ENCODE assay signal across 14 cellular contexts in the genomic region with DNA sequence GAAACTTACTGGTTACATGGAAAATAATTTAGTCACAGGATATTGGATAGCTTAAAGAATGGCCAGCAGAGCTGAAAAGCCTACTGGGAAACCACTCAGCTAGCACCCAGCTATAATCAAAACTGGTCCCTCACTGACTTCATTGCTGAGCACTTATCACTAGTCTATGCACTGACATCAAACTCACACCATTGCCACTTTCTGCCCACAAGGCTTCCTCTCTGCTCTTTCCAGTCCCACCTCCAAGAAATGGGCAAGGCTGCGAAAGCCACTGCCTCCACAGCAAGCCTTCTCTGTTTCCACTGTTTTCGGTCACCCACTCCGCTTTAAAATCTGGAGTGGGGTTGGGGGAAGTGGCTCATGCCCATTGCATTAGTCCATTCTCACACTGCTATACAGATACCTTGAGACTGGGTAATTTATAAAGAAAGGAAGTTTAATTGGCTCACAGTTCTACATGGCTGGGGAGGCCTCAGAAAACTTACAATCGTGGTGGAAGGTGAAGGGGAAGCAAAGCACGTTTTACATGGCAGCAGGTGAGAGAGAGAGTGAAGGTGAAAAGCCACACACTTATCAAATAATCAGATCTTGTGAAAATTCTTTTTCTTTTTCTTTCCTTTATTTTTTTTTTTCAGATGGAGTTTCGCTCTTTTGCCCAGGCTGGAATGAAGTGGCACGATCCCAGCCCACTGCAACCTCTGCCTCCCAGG.
DNase-seq lines count a peak whose midpoint lies in the region; ATAC-seq and TF ChIP-seq lines count a peak whose summit lies in the region.
"Had no signal": no experiment of that assay in that cellular context is flagged by ENCODE, and none has a peak within 500 bp of the region (broad histone marks: within the 10 kb centered on the region; RNA-seq: fewer than 3 reads in every experiment).

No MANE protein-coding gene starts in this region.

- ATAC-seq in natural killer cell treated with Interleukin-12 subunit alpha and Interleukin-12 subunit beta and Interleukin-15 and Interleukin-18, amount 100 ng/mL, for 72 hours, result peak; percentile 99
- peak; percentile 73 for ATAC-seq in stimulated activated naive CD8-positive, alpha-beta T cell treated with anti-CD3 and anti-CD28 coated beads, Interleukin-15, Interleukin-2, amounts not matched to agents 100 U/mL and 50 U/mL, for 24 hours

- no peak overlapping the region for H3K27ac Mint-ChIP-seq in activated naive CD8-positive, alpha-beta T cell treated with anti-CD3 and anti-CD28 coated beads for 36 hours
- H3K27ac Mint-ChIP-seq in natural killer cell treated with Interleukin-12 subunit alpha and Interleukin-12 subunit beta and Interleukin-15 and Interleukin-18, amount 100 ng/mL, for 72 hours, result peak overlapping the region; percentile 59 to 70
- H3K27ac Mint-ChIP-seq: H9 had no signal

- no peaks in the 10 kb centered on the region for H3K36me3 ChIP-seq in esophagus muscularis mucosa
- H3K36me3 ChIP-seq: BLaER1 treated with 17β-estradiol and CSF1 and Interleukin-3, amounts not matched to agents 10 nM and 100 nM; MG63 had no signal

- no peak for TF ChIP-seq EP300 in esophagus muscularis mucosa (IDR thresholded peaks at IDR 0.05)

- no peak overlapping the region for H3K4me3 ChIP-seq in esophagus muscularis mucosa
- H3K4me3 ChIP-seq: BLaER1 treated with 17β-estradiol and CSF1 and Interleukin-3, amounts not matched to agents 10 nM and 100 nM; MG63 had no signal

- H3K9me3 ChIP-seq in esophagus muscularis mucosa, result peaks cover 0 to 7% (median 0%) of the 10 kb centered on the region in 4 donors
- H3K9me3 ChIP-seq: MG63 had no signal

- no peaks in the 10 kb centered on the region for H3K27me3 Mint-ChIP-seq in activated naive CD8-positive, alpha-beta T cell treated with anti-CD3 and anti-CD28 coated beads for 36 hours
- no peaks in the 10 kb centered on the region for H3K27me3 Mint-ChIP-seq in natural killer cell treated with Interleukin-12 subunit alpha and Interleukin-12 subunit beta and Interleukin-15 and Interleukin-18, amount 100 ng/mL, for 72 hours

- H3K4me1 ChIP-seq in esophagus muscularis mucosa, result no peaks in the 10 kb centered on the region
- H3K4me1 ChIP-seq: BLaER1 treated with 17β-estradiol and CSF1 and Interleukin-3, amounts not matched to agents 10 nM and 100 nM had no signal

- intact Hi-C loops in esophagus muscularis mucosa (cut with DNase I), result no loop called here

- H3K4me3 Mint-ChIP-seq in activated naive CD8-positive, alpha-beta T cell treated with anti-CD3 and anti-CD28 coated beads for 36 hours, result no peak overlapping the region
- peak overlapping the region; percentile 74 for H3K4me3 Mint-ChIP-seq in natural killer cell treated with Interleukin-12 subunit alpha and Interleukin-12 subunit beta and Interleukin-15 and Interleukin-18, amount 100 ng/mL, for 72 hours
- H3K4me3 Mint-ChIP-seq: H9 had no signal

- TF ChIP-seq CTCF in esophagus muscularis mucosa (IDR thresholded peaks at IDR 0.05), result no peak

- WGBS in esophagus muscularis mucosa, result 93% methylated on average over 7 of the region's 7 CpGs

- H3K27me3 ChIP-seq in esophagus muscularis mucosa, result no peaks in the 10 kb centered on the region
- H3K27me3 ChIP-seq: BLaER1 treated with 17β-estradiol and CSF1 and Interleukin-3, amounts not matched to agents 10 nM and 100 nM had no signal

- peaks cover 10% of the 10 kb centered on the region for H3K9me3 Mint-ChIP-seq in activated naive CD8-positive, alpha-beta T cell treated with anti-CD3 and anti-CD28 coated beads for 36 hours
- H3K9me3 Mint-ChIP-seq in natural killer cell treated with Interleukin-12 subunit alpha and Interleukin-12 subunit beta and Interleukin-15 and Interleukin-18, amount 100 ng/mL, for 72 hours, result peaks cover 8% of the 10 kb centered on the region

- DNase-seq in activated CD8-positive, alpha-beta memory T cell treated with anti-CD3 and anti-CD28 coated beads for 4 hours (ENCODE audit: low read depth in 2 of 2), result peak; percentile 3 to 9
- no peak for DNase-seq in activated CD8-positive, alpha-beta memory T cell treated with anti-CD3 and anti-CD28 coated beads for 24 hours
- peak; percentile 2 for DNase-seq in activated naive CD8-positive, alpha-beta T cell treated with anti-CD3 and anti-CD28 coated beads for 36 hours
- DNase-seq in natural killer cell treated with Interleukin-12 subunit alpha and Interleukin-12 subunit beta and Interleukin-15 and Interleukin-18, amount 100 ng/mL, for 72 hours (ENCODE audit: low spot score), result peak; percentile 85
- DNase-seq in stimulated activated naive CD8-positive, alpha-beta T cell treated with anti-CD3 and anti-CD28 coated beads, Interleukin-15, Interleukin-2, amounts not matched to agents 100 U/mL and 50 U/mL, for 24 hours, result peak; percentile 14
- DNase-seq in T1000 (lab: John Stamatoyannopoulos, UW) (no peak), islet precursor cell (no peak), esophagus muscularis mucosa (ENCODE audit: extremely low spot score) (no peak)
- DNase-seq: DMS153, H9, MG63, NCI-H1092 treated with DMSO at 0.1 percent for 48 hours, NCI-H187 had no signal

- H3K36me3 Mint-ChIP-seq in activated naive CD8-positive, alpha-beta T cell treated with anti-CD3 and anti-CD28 coated beads for 36 hours, result peaks cover 1% of the 10 kb centered on the region
- peaks cover 44% of the 10 kb centered on the region for H3K36me3 Mint-ChIP-seq in natural killer cell treated with Interleukin-12 subunit alpha and Interleukin-12 subunit beta and Interleukin-15 and Interleukin-18, amount 100 ng/mL, for 72 hours

- TF ChIP-seq POLR2A in esophagus muscularis mucosa (IDR thresholded peaks at IDR 0.05; ENCODE audit: low read depth), result no peak

- peaks cover 10% of the 10 kb centered on the region for H3K4me1 Mint-ChIP-seq in activated naive CD8-positive, alpha-beta T cell treated with anti-CD3 and anti-CD28 coated beads for 36 hours
- H3K4me1 Mint-ChIP-seq in natural killer cell treated with Interleukin-12 subunit alpha and Interleukin-12 subunit beta and Interleukin-15 and Interleukin-18, amount 100 ng/mL, for 72 hours (ENCODE audit: low read depth in 2 of 2), result peaks cover 23 to 40% of the 10 kb centered on the region in 2 donors

- no peak overlapping the region for H3K27ac ChIP-seq in esophagus muscularis mucosa (replicated peaks in 1 of 4)
- H3K27ac ChIP-seq: BLaER1 treated with 17β-estradiol and CSF1 and Interleukin-3, amounts not matched to agents 10 nM and 100 nM had no signal

Comparison
In these comparisons a context has a peak if more than half of its experiments do, and no peak if none do; other contexts are left out.
1. DNase-seq: peak in activated CD8-positive, alpha-beta memory T cell treated with anti-CD3 and anti-CD28 coated beads for 4 hours (2 of 2), activated naive CD8-positive, alpha-beta T cell treated with anti-CD3 and anti-CD28 coated beads for 36 hours (single experiment), natural killer cell treated with Interleukin-12 subunit alpha and Interleukin-12 subunit beta and Interleukin-15 and Interleukin-18, amount 100 ng/mL, for 72 hours (single experiment) and stimulated activated naive CD8-positive, alpha-beta T cell treated with anti-CD3 and anti-CD28 coated beads, Interleukin-15, Interleukin-2, amounts not matched to agents 100 U/mL and 50 U/mL, for 24 hours (single experiment); none in activated CD8-positive, alpha-beta memory T cell treated with anti-CD3 and anti-CD28 coated beads for 24 hours (single experiment), T1000 (single experiment), islet precursor cell (single experiment) and esophagus muscularis mucosa (single experiment).